Comparison of ENCODE assay signal across 8 cellular contexts in the genomic region with DNA sequence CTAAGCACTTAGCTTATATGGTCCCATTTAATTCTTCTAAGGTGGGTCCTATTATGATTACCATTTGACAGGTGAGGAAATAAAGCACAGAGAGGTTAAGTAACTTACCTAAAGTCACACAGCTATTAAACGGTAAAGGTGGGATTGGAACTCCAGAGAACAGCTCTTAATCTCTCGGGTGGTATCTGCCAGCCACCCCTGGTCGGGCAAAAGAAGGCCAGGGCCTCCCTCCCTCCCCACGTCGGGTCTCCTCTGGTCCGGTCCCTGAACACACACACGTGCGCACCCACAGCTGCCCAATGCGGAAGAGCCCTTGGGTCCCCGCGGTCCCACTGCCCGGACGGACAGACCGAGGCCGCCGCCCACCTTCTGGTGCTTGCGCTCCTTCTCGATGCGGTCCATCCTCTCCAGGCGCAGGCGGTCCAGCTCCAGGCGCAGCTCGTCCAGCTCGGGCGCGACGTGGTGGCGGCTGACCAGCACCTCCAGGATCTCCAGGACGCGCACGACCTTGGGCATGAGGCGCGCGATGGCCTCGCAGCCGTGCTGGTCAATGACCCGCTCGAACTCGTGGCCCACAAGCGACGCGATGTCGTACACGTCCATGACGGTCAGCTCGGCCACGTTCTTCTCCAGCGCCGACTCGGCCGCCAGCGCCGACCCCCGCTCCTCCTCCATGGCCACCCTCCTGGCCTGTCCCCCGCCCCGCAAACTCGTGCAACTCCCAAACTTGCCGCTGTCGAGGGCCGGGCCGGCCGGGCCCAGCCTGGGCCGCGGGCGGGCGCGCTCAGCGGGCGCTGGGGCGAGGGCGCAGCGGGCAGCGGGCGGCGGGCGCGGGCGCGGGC. TPM values are rescaled to one million over a fixed set of nuclear protein-coding genes. Genes with fewer than 3 reads are reported as not detected.
DNase-seq lines count a peak whose midpoint lies in the region; ATAC-seq and TF ChIP-seq lines count a peak whose summit lies in the region.

No MANE protein-coding gene starts in this region.

- H3K4me1 Mint-ChIP-seq in stimulated activated naive CD8-positive, alpha-beta T cell treated with anti-CD3 and anti-CD28 coated beads, Interleukin-15, Interleukin-2, amounts not matched to agents 100 ng/mL and 50 ng/mL, for 24 hours (ENCODE audit: low read depth) = peaks cover 14% of the 10 kb centered on the region

- H3K4me3 Mint-ChIP-seq in stimulated activated naive CD8-positive, alpha-beta T cell treated with anti-CD3 and anti-CD28 coated beads, Interleukin-15, Interleukin-2, amounts not matched to agents 100 ng/mL and 50 ng/mL, for 24 hours = peak overlapping the region; percentile 79

- intact Hi-C loops in A673 (cut with micrococcal nuclease; ENCODE audit: unreplicated experiment) = no loop called here

- DNase-seq in A673 (ENCODE audit: low spot score) (peak; percentile 41), SK-N-DZ (ENCODE audit: low spot score) (peak; percentile 30), dermis blood vessel endothelial cell (peak; percentile 62), left kidney (ENCODE audit: low read depth, low spot score) (peak; percentile 81), GM13977 (ENCODE audit: low spot score) (no peak)

- no peaks in the 10 kb centered on the region for H3K9me3 ChIP-seq in A673 (ENCODE audit: low read depth, low read length, poor library complexity, severe bottlenecking)

- peak overlapping the region; percentile 80 for H3K4me3 ChIP-seq in A673 (ENCODE audit: low read depth, low read length, poor library complexity, severe bottlenecking)

- peak overlapping the region; percentile 68 for H3K27ac Mint-ChIP-seq in stimulated activated naive CD8-positive, alpha-beta T cell treated with anti-CD3 and anti-CD28 coated beads, Interleukin-15, Interleukin-2, amounts not matched to agents 100 ng/mL and 50 ng/mL, for 24 hours

- no TSS peak for BruUV-seq in A673 (replicated peaks; lab: Mats Ljungman, UMichigan)

- peak overlapping the region; percentile 54 for H3K27ac ChIP-seq in A673 (ENCODE audit: low read depth, low read length, poor library complexity, severe bottlenecking)

- H3K27me3 Mint-ChIP-seq in stimulated activated naive CD8-positive, alpha-beta T cell treated with anti-CD3 and anti-CD28 coated beads, Interleukin-15, Interleukin-2, amounts not matched to agents 100 ng/mL and 50 ng/mL, for 24 hours = no peaks in the 10 kb centered on the region

- TF ChIP-seq CTCF in A673 (conservative IDR thresholded peaks at IDR 0.05; ENCODE audit: low read depth, low read length) = no peak
- no peak for TF ChIP-seq CTCF in GM13977 (IDR thresholded peaks at IDR 0.05; ENCODE audit: extremely low read depth, insufficient read depth, missing control alignments)

- H3K27me3 ChIP-seq in A673 (replicated peaks; ENCODE audit: insufficient read depth, low read depth, low read length, poor library complexity) = no peaks in the 10 kb centered on the region

- H3K4me1 ChIP-seq in A673 (ENCODE audit: insufficient read depth, low read length, poor library complexity, severe bottlenecking) = peaks cover 10% of the 10 kb centered on the region

- in situ Hi-C loops in GM13977 (cut with MboI; ENCODE audit: low pct_unique_long_range_greater_than_20kb, low sequenced_read_pairs, unreplicated experiment) = no loop called here

- H3K36me3 Mint-ChIP-seq in stimulated activated naive CD8-positive, alpha-beta T cell treated with anti-CD3 and anti-CD28 coated beads, Interleukin-15, Interleukin-2, amounts not matched to agents 100 ng/mL and 50 ng/mL, for 24 hours (ENCODE audit: low read depth) = no peaks in the 10 kb centered on the region

- CTCF ChIA-PET in A673 (lab: Charles Lee) = no interaction called here

- H3K36me3 ChIP-seq in A673 (ENCODE audit: insufficient read depth, low read length, poor library complexity, severe bottlenecking) = no peaks in the 10 kb centered on the region

- POLR2A ChIA-PET in A673 (lab: Charles Lee; ENCODE audit: low non-redundant PET) = no interaction called here

- H3K9me3 Mint-ChIP-seq in stimulated activated naive CD8-positive, alpha-beta T cell treated with anti-CD3 and anti-CD28 coated beads, Interleukin-15, Interleukin-2, amounts not matched to agents 100 ng/mL and 50 ng/mL, for 24 hours = no peaks in the 10 kb centered on the region

- peak; percentile 30 for ATAC-seq in GM21515 (IDR thresholded peaks at IDR 0.05; ENCODE audit: unreplicated experiment)
- ATAC-seq in GM21447 (IDR thresholded peaks at IDR 0.05; ENCODE audit: unreplicated experiment) = no peak

RNA-seq across cellular contexts. Expression of gene RILPL1, which starts 0.5 kb away (rescaled TPM):
- total RNA-seq in A673 (2021) (10.2 and 17.4 TPM in 2 replicates), dermis blood vessel endothelial cell (6.0 and 7.4 TPM in 2 replicates)
- 6.5 and 10.1 TPM in 2 replicates for polyA plus RNA-seq in SK-N-DZ (2014; cell fraction: cytosol; rRNA removed)
- polyA plus RNA-seq in SK-N-DZ (2014; cell fraction: nucleus; rRNA removed) = 10.5 and 12.5 TPM in 2 replicates

RNA-seq across cellular contexts. Expression of gene TMED2, which starts 51.3 kb away (rescaled TPM):
- total RNA-seq in A673 (2021) (217 and 233 TPM in 2 replicates), dermis blood vessel endothelial cell (359 and 361 TPM in 2 replicates)
- 184 and 226 TPM in 2 replicates for polyA plus RNA-seq in SK-N-DZ (2014; cell fraction: cytosol; rRNA removed)
- 101 and 110 TPM in 2 replicates for polyA plus RNA-seq in SK-N-DZ (2014; cell fraction: nucleus; rRNA removed)
